In genomic region chr3:20561166-20561565, GRCh38 we compare ENCODE assay signal across 32 cellular contexts.
DNase-seq lines count a peak whose midpoint lies in the region; ATAC-seq and TF ChIP-seq lines count a peak whose summit lies in the region.
"Had no signal": no experiment of that assay in that cellular context is flagged by ENCODE, and none has a peak within 500 bp of the region (broad histone marks: within the 10 kb centered on the region; RNA-seq: fewer than 3 reads in every experiment).

No MANE protein-coding gene starts in this region.

- no peaks in the 10 kb centered on the region for H3K27me3 ChIP-seq in A673 (replicated peaks; ENCODE audit: insufficient read depth, low read depth, low read length, poor library complexity)
- H3K27me3 ChIP-seq: ascending aorta, gastroesophageal sphincter, ovary had no signal

- no peaks in the 10 kb centered on the region for H3K4me1 ChIP-seq in A673 (ENCODE audit: insufficient read depth, low read length, poor library complexity, severe bottlenecking)
- H3K4me1 ChIP-seq: ascending aorta, gastroesophageal sphincter had no signal

- TF ChIP-seq CTCF in fibroblast of villous mesenchyme (IDR thresholded peaks at IDR 0.05; ENCODE audit: insufficient read depth, low read depth, low read length), result no peak
- no peak for TF ChIP-seq CTCF in A673 (conservative IDR thresholded peaks at IDR 0.05; ENCODE audit: low read depth, low read length)

- H3K9me3 Mint-ChIP-seq in effector memory CD8-positive, alpha-beta T cell, result peaks cover 8% of the 10 kb centered on the region in 2 donors
- H3K9me3 Mint-ChIP-seq: activated naive CD8-positive, alpha-beta T cell treated with anti-CD3 and anti-CD28 coated beads for 36 hours; nephron progenitor cell had no signal

- POLR2A ChIA-PET in A673 (lab: Charles Lee; ENCODE audit: low non-redundant PET), result no interaction called here

- H3K27ac Mint-ChIP-seq in effector memory CD8-positive, alpha-beta T cell, result no peak overlapping the region
- H3K27ac Mint-ChIP-seq: activated naive CD8-positive, alpha-beta T cell treated with anti-CD3 and anti-CD28 coated beads for 36 hours; CD4-positive, alpha-beta T cell; dendritic cell treated with granulocyte-macrophage colony-stimulating factor and Interleukin-4, amounts not matched to agents 40 ng/mL and 50 ng/mL, for 4 days; nephron progenitor cell; stimulated activated effector memory CD8-positive, alpha-beta T cell treated with anti-CD3 and anti-CD28 coated beads, Interleukin-12 subunit alpha, Interleukin-12 subunit beta, amount 100 ng/mL, for 72 hours; T-helper 17 cell had no signal

- no peaks in the 10 kb centered on the region for H3K4me1 Mint-ChIP-seq in effector memory CD8-positive, alpha-beta T cell (ENCODE audit: low read depth in 2 of 2)
- H3K4me1 Mint-ChIP-seq: activated naive CD8-positive, alpha-beta T cell treated with anti-CD3 and anti-CD28 coated beads for 36 hours; central memory CD8-positive, alpha-beta T cell; stimulated activated effector memory CD8-positive, alpha-beta T cell treated with anti-CD3 and anti-CD28 coated beads, Interleukin-12 subunit alpha, Interleukin-12 subunit beta, amount 100 ng/mL, for 72 hours; T-helper 17 cell had no signal

- H3K36me3 Mint-ChIP-seq in effector memory CD8-positive, alpha-beta T cell (ENCODE audit: insufficient read depth), result no peaks in the 10 kb centered on the region
- H3K36me3 Mint-ChIP-seq: activated naive CD8-positive, alpha-beta T cell treated with anti-CD3 and anti-CD28 coated beads for 36 hours; stimulated activated effector memory CD8-positive, alpha-beta T cell treated with anti-CD3 and anti-CD28 coated beads, Interleukin-12 subunit alpha, Interleukin-12 subunit beta, amount 100 ng/mL, for 72 hours had no signal

- ATAC-seq in HG02623 (IDR thresholded peaks at IDR 0.05; ENCODE audit: unreplicated experiment), result no peak
- ATAC-seq in HG03520 (IDR thresholded peaks at IDR 0.05; ENCODE audit: unreplicated experiment), result no peak
- no peak for ATAC-seq in effector memory CD8-positive, alpha-beta T cell (replicated peaks)
- ATAC-seq: activated T-cell treated with anti-CD3 and anti-CD28 coated beads, Interleukin-2, amount 50 U/mL, for 4 hours; esophagus mucosa; gastroesophageal sphincter; GM12878; left colon; stimulated activated effector memory CD8-positive, alpha-beta T cell treated with anti-CD3 and anti-CD28 coated beads, Interleukin-12 subunit alpha, Interleukin-12 subunit beta, amount 100 ng/mL, for 72 hours; T-helper 17 cell had no signal

- H3K27me3 Mint-ChIP-seq in effector memory CD8-positive, alpha-beta T cell, result no peaks in the 10 kb centered on the region
- H3K27me3 Mint-ChIP-seq: activated naive CD8-positive, alpha-beta T cell treated with anti-CD3 and anti-CD28 coated beads for 36 hours; CD4-positive, alpha-beta T cell; central memory CD8-positive, alpha-beta T cell; dendritic cell treated with granulocyte-macrophage colony-stimulating factor and Interleukin-4, amounts not matched to agents 40 ng/mL and 50 ng/mL, for 4 days; T-helper 17 cell had no signal

- H3K9me3 ChIP-seq in A673 (ENCODE audit: low read depth, low read length, poor library complexity, severe bottlenecking), result no peaks in the 10 kb centered on the region
- H3K9me3 ChIP-seq: ascending aorta, gastroesophageal sphincter, ovary had no signal

- BruUV-seq in A673 (replicated peaks; lab: Mats Ljungman, UMichigan), result no TSS peak

- H3K4me3 ChIP-seq in fibroblast of villous mesenchyme (ENCODE audit: low read depth, low read length) (no peak overlapping the region), A673 (ENCODE audit: low read depth, low read length, poor library complexity, severe bottlenecking) (no peak overlapping the region)
- H3K4me3 ChIP-seq: ascending aorta, gastroesophageal sphincter, GM12878, ovary had no signal

- no peaks in the 10 kb centered on the region for H3K36me3 ChIP-seq in A673 (ENCODE audit: insufficient read depth, low read length, poor library complexity, severe bottlenecking)
- H3K36me3 ChIP-seq: ascending aorta, gastroesophageal sphincter, ovary had no signal

- intact Hi-C loops in A673 (cut with micrococcal nuclease; ENCODE audit: unreplicated experiment), result no loop called here

- no peak overlapping the region for H3K4me3 Mint-ChIP-seq in effector memory CD8-positive, alpha-beta T cell
- H3K4me3 Mint-ChIP-seq: activated naive CD8-positive, alpha-beta T cell treated with anti-CD3 and anti-CD28 coated beads for 36 hours; activated T-cell treated with anti-CD3 and anti-CD28 coated beads, Interleukin-2, amount 50 U/mL, for 4 hours; CD4-positive, alpha-beta T cell; central memory CD8-positive, alpha-beta T cell; dendritic cell treated with granulocyte-macrophage colony-stimulating factor and Interleukin-4, amounts not matched to agents 40 ng/mL and 50 ng/mL, for 4 days; nephron progenitor cell; stimulated activated effector memory CD8-positive, alpha-beta T cell treated with anti-CD3 and anti-CD28 coated beads, Interleukin-12 subunit alpha, Interleukin-12 subunit beta, amount 100 ng/mL, for 72 hours; T-helper 17 cell had no signal

- no peak overlapping the region for H3K27ac ChIP-seq in A673 (ENCODE audit: low read depth, low read length, poor library complexity, severe bottlenecking)
- H3K27ac ChIP-seq: 22Rv1, ascending aorta, gastroesophageal sphincter, ovary, RWPE1 had no signal

- DNase-seq in NCI-H524 (lab: John Stamatoyannopoulos, UW) (peak; percentile 13 to 47), NCI-H524 treated with DMSO at 0.1 percent for 48 hours (lab: John Stamatoyannopoulos, UW) (no peak), RPMI7951 (ENCODE audit: low read depth) (peak; percentile 75), fibroblast of villous mesenchyme (ENCODE audit: low read depth) (peak; percentile 6), A673 (ENCODE audit: low spot score) (no peak)
- DNase-seq in effector memory CD8-positive, alpha-beta T cell, result no peak
- DNase-seq: activated gamma-delta T cell; activated naive CD8-positive, alpha-beta T cell treated with anti-CD3 and anti-CD28 coated beads for 36 hours; activated T-cell treated with anti-CD3 and anti-CD28 coated beads, Interleukin-2, amount 50 U/mL, for 4 hours; AML-193; CD4-positive, alpha-beta T cell; hippocampal formation; Karpas-422; left colon; NCI-H1417 treated with DMSO at 0.1 percent for 48 hours; NCI-H345; NCI-H748 treated with DMSO at 0.1 percent for 48 hours; nephron progenitor cell; ovary; substantia nigra; T-helper 17 cell had no signal

- CTCF ChIA-PET in A673 (lab: Charles Lee), result no interaction called here

Comparison
In these comparisons a context has a peak if more than half of its experiments do, and no peak if none do; other contexts are left out.
1. DNase-seq: peak in NCI-H524 (2 of 2), RPMI7951 (single experiment) and fibroblast of villous mesenchyme (single experiment); none in NCI-H524 treated with DMSO at 0.1 percent for 48 hours (single experiment), A673 (single experiment) and effector memory CD8-positive, alpha-beta T cell (0 of 3).